ENCODE assay signal across 16 cellular contexts in the genomic region with DNA sequence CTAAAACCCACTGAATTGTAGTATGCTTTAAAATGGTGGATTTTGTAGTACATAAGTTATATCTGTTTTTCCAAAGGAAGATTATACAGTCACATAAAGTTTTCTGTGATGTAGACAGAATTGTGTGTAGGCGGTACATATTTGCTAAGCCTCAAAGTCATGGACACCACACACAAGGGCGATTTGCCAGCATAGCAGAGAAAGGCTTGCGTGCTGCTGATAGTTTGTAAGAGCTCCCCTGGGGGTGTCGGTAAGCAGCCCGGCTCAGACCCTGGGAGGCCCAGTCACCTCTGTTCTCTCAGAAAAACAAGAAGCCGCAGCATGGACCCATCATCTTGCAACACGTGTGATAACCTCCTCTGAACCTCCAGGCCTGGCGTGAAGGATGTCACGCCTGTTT. TPM values are rescaled to one million over a fixed set of nuclear protein-coding genes. Genes with fewer than 3 reads are reported as not detected.
DNase-seq lines count a peak whose midpoint lies in the region; TF ChIP-seq lines count a peak whose summit lies in the region.
"Had no signal": no experiment of that assay in that cellular context is flagged by ENCODE, and none has a peak within 500 bp of the region (broad histone marks: within the 10 kb centered on the region; RNA-seq: fewer than 3 reads in every experiment).

No MANE protein-coding gene starts in this region.

- TF ChIP-seq CTCF in A673 (conservative IDR thresholded peaks at IDR 0.05; ENCODE audit: low read depth, low read length): no peak
- no peak for TF ChIP-seq CTCF in fibroblast of the aortic adventitia (IDR thresholded peaks at IDR 0.05; ENCODE audit: insufficient read depth, low read length)
- no peak for TF ChIP-seq CTCF in transverse colon (IDR thresholded peaks at IDR 0.05)

- H3K27me3 ChIP-seq in A673 (replicated peaks; ENCODE audit: insufficient read depth, low read depth, low read length, poor library complexity) (no peaks in the 10 kb centered on the region), transverse colon (peaks cover 4% of the 10 kb centered on the region)
- H3K27me3 ChIP-seq: SJCRH30 had no signal

- 83 to 85% methylated on average over 4 to 9 of the region's 9 CpGs for WGBS in transverse colon (ENCODE audit: low coverage in 1 of 2), 2 donors

- H3K27ac ChIP-seq in A673 (ENCODE audit: low read depth, low read length, poor library complexity, severe bottlenecking) (no peak overlapping the region), transverse colon (no peak overlapping the region)
- H3K27ac ChIP-seq: SJCRH30 had no signal

- TF ChIP-seq POLR2A in transverse colon (IDR thresholded peaks at IDR 0.05): no peak

- intact Hi-C loops in A673 (cut with micrococcal nuclease; ENCODE audit: unreplicated experiment) (no loop called here), transverse colon (cut with DNase I; ENCODE audit: low total_unique reads) (no loop called here)

- CTCF ChIA-PET in A673 (lab: Charles Lee): no interaction called here

- in situ Hi-C loops in transverse colon (cut with MboI; ENCODE audit: low pct_ligation_motif_present in 1 of 4, low pct_unique_long_range_greater_than_20kb in 1 of 4, low sequenced_read_pairs in 3 of 4): no loop called here

- DNase-seq in A673 (ENCODE audit: low spot score): peak; percentile 15
- peak; percentile 18 for DNase-seq in Daoy (ENCODE audit: low read depth)
- peak; percentile 15 for DNase-seq in amniotic epithelial cell (ENCODE audit: low read depth)
- peak; percentile 45 for DNase-seq in fibroblast of the aortic adventitia (ENCODE audit: low read depth)
- DNase-seq in DMS53 (lab: John Stamatoyannopoulos, UW): no peak
- DNase-seq in Ammon's horn (ENCODE audit: low spot score): no peak
- no peak for DNase-seq in HuH-7.5 (ENCODE audit: low spot score)
- DNase-seq in transverse colon: no peak
- DNase-seq: 8988T, Caco-2, NCI-H1105, NCI-H187, NCI-H526 treated with DMSO at 0.1 percent for 48 hours, PC-3, SJCRH30 had no signal

- TF ChIP-seq EP300 in transverse colon (IDR thresholded peaks at IDR 0.05; ENCODE audit: low read depth): no peak

- POLR2A ChIA-PET in A673 (lab: Charles Lee; ENCODE audit: low non-redundant PET): no interaction called here

- H3K4me3 ChIP-seq in A673 (ENCODE audit: low read depth, low read length, poor library complexity, severe bottlenecking) (no peak overlapping the region), fibroblast of the aortic adventitia (ENCODE audit: low read depth, low read length) (no peak overlapping the region), transverse colon (no peak overlapping the region)
- H3K4me3 ChIP-seq: GM23338, SJCRH30 had no signal

- no peaks in the 10 kb centered on the region for H3K4me1 ChIP-seq in A673 (ENCODE audit: insufficient read depth, low read length, poor library complexity, severe bottlenecking)
- no peaks in the 10 kb centered on the region for H3K4me1 ChIP-seq in transverse colon
- H3K4me1 ChIP-seq: Caco-2, SJCRH30 had no signal

- no TSS peak for BruUV-seq in A673 (replicated peaks; lab: Mats Ljungman, UMichigan)

- no peaks in the 10 kb centered on the region for H3K9me3 ChIP-seq in A673 (ENCODE audit: low read depth, low read length, poor library complexity, severe bottlenecking)
- H3K9me3 ChIP-seq in transverse colon: no peaks in the 10 kb centered on the region
- H3K9me3 ChIP-seq: SJCRH30 had no signal

- H3K36me3 ChIP-seq in A673 (ENCODE audit: insufficient read depth, low read length, poor library complexity, severe bottlenecking) (no peaks in the 10 kb centered on the region), transverse colon (no peaks in the 10 kb centered on the region)
- H3K36me3 ChIP-seq: SJCRH30 had no signal

RNA-seq across cellular contexts. Expression of a gene that starts 38.3 kb away (rescaled TPM):
- 15.0 and 20.3 TPM in 2 replicates for total RNA-seq in A673 (2021)
- total RNA-seq in Daoy (2014; rRNA removed; shearing (Covaris generic)): 7.6 and 14.1 TPM in 2 replicates
- 21.7 and 29.6 TPM in 2 replicates for total RNA-seq in fibroblast of the aortic adventitia (ENCODE audit: low replicate concordance)
- total RNA-seq in transverse colon: 10 to 100 TPM; 37.0 to 68.7 (median 50.5) TPM

Comparison
In these comparisons a context has a peak if more than half of its experiments do, and no peak if none do; other contexts are left out.
1. DNase-seq: peak in A673 (single experiment), Daoy (single experiment), amniotic epithelial cell (single experiment) and fibroblast of the aortic adventitia (single experiment); none in DMS53 (single experiment), Ammon's horn (single experiment), HuH-7.5 (single experiment) and transverse colon (single experiment).